Comparison of ENCODE assay signal across 11 cellular contexts in genomic region chr7:1900847-1901246, GRCh38.
"Had no signal": no experiment of that assay in that cellular context is flagged by ENCODE, and none has a peak within 500 bp of the region (broad histone marks: within the 10 kb centered on the region; RNA-seq: fewer than 3 reads in every experiment).

No MANE protein-coding gene starts in this region.

- H3K4me3 ChIP-seq: heart right ventricle had no signal

- H3K27ac ChIP-seq: heart right ventricle had no signal

- DNase-seq: activated CD4-positive, CD25-positive, alpha-beta regulatory T cell treated with anti-CD3 and anti-CD28 coated beads, Interleukin-2, amount 50 U/mL, for 72 hours; activated naive CD4-positive, alpha-beta T cell; activated naive CD8-positive, alpha-beta T cell treated with anti-CD3 and anti-CD28 coated beads, Interleukin-2, amount 10 ng/mL, durations not matched to agents 7 days and 5 days; activated T-cell treated with anti-CD3 and anti-CD28 coated beads for 4 hours; cerebellar nuclear complex; effector memory CD4-positive, alpha-beta T cell; mesendoderm; stimulated activated CD4-positive, alpha-beta T cell treated with anti-CD3 and anti-CD28 coated beads, Interleukin-12 subunit alpha, Interleukin-12 subunit beta, amount 100 ng/mL, for 4 hours; stimulated activated CD4-positive, alpha-beta T cell treated with anti-CD3 and anti-CD28 coated beads, Interleukin-2, amount 100 ng/mL, for 24 hours had no signal

- H3K9me3 ChIP-seq: heart right ventricle had no signal

- H3K36me3 Mint-ChIP-seq: activated naive CD8-positive, alpha-beta T cell treated with anti-CD3 and anti-CD28 coated beads, Interleukin-2, amount 10 ng/mL, durations not matched to agents 7 days and 5 days had no signal

- H3K27me3 Mint-ChIP-seq: activated naive CD8-positive, alpha-beta T cell treated with anti-CD3 and anti-CD28 coated beads, Interleukin-2, amount 10 ng/mL, durations not matched to agents 7 days and 5 days; dendritic cell treated with granulocyte-macrophage colony-stimulating factor and Interleukin-4, amounts not matched to agents 40 ng/mL and 50 ng/mL, for 4 days had no signal

- H3K27ac Mint-ChIP-seq: activated naive CD8-positive, alpha-beta T cell treated with anti-CD3 and anti-CD28 coated beads, Interleukin-2, amount 10 ng/mL, durations not matched to agents 7 days and 5 days; dendritic cell treated with granulocyte-macrophage colony-stimulating factor and Interleukin-4, amounts not matched to agents 40 ng/mL and 50 ng/mL, for 4 days had no signal

- H3K4me1 Mint-ChIP-seq: activated naive CD8-positive, alpha-beta T cell treated with anti-CD3 and anti-CD28 coated beads, Interleukin-2, amount 10 ng/mL, durations not matched to agents 7 days and 5 days had no signal

- H3K4me3 Mint-ChIP-seq: activated naive CD8-positive, alpha-beta T cell treated with anti-CD3 and anti-CD28 coated beads, Interleukin-2, amount 10 ng/mL, durations not matched to agents 7 days and 5 days; dendritic cell treated with granulocyte-macrophage colony-stimulating factor and Interleukin-4, amounts not matched to agents 40 ng/mL and 50 ng/mL, for 4 days had no signal

- H3K27me3 ChIP-seq: heart right ventricle had no signal

- H3K9me3 Mint-ChIP-seq: activated naive CD8-positive, alpha-beta T cell treated with anti-CD3 and anti-CD28 coated beads, Interleukin-2, amount 10 ng/mL, durations not matched to agents 7 days and 5 days; dendritic cell treated with granulocyte-macrophage colony-stimulating factor and Interleukin-4, amounts not matched to agents 40 ng/mL and 50 ng/mL, for 4 days had no signal
